1 cellular context compared by ENCODE assay signal in the genomic region with DNA sequence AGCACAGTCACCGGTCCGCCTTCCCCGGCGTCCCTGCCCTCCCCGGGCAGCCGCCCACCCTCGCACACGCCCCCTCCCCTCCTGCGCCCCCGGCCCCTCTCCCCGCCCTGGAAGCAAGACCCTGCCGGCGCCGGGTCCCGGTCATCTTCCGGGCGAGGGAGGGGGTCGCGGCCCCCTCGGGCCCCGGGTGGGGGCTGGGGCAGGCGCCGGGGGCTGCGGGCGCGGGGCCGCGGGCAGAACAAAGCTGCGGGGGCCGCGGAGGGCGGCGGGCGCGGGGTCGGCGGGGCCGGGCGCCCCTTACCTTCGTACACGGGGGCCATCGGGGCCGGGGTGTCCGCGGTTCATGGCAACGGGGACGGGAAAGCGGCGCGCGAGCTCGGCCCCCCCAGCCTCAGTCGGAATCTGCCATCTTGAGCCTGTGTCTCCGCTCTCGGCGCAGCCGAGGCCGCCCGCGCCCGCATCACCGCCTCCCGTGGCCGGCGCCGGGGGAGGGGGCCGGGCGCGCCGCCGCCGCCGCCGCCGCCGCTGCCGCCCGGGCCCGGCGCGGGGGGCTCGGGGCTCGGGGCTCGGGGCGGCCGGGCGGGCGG.
A peak's percentile ranks its signal among the peaks of the same experiment; 100 is the strongest.
TF ChIP-seq lines count a peak whose summit lies in the region.

No MANE protein-coding gene starts in this region.

TF ChIP-seq in HepG2, 621 proteins besides CTCF, POLR2A, EP300 and RAD21 (continues in another document):
- TF ChIP-seq SP5 (CRISPR knock-in tag; IDR thresholded peaks at IDR 0.05; ENCODE audit: borderline replicate concordance, low read depth): no peak
- TF ChIP-seq ZNF883 (CRISPR knock-in tag; IDR thresholded peaks at IDR 0.05; ENCODE audit: not compliant biosample characterization): no peak
- no peak for TF ChIP-seq CENPT (CRISPR knock-in tag; IDR thresholded peaks at IDR 0.05; ENCODE audit: low read depth)
- no peak for TF ChIP-seq ZNF546 (CRISPR knock-in tag; conservative IDR thresholded peaks at IDR 0.05)
- TF ChIP-seq DNMT1 (CRISPR knock-in tag; IDR thresholded peaks at IDR 0.05): no peak
- TF ChIP-seq ZNF747 (CRISPR knock-in tag; IDR thresholded peaks at IDR 0.05; ENCODE audit: borderline replicate concordance): no peak
- no peak for TF ChIP-seq ZNF160 (CRISPR knock-in tag; IDR thresholded peaks at IDR 0.05)
- TF ChIP-seq, protein P1, sequence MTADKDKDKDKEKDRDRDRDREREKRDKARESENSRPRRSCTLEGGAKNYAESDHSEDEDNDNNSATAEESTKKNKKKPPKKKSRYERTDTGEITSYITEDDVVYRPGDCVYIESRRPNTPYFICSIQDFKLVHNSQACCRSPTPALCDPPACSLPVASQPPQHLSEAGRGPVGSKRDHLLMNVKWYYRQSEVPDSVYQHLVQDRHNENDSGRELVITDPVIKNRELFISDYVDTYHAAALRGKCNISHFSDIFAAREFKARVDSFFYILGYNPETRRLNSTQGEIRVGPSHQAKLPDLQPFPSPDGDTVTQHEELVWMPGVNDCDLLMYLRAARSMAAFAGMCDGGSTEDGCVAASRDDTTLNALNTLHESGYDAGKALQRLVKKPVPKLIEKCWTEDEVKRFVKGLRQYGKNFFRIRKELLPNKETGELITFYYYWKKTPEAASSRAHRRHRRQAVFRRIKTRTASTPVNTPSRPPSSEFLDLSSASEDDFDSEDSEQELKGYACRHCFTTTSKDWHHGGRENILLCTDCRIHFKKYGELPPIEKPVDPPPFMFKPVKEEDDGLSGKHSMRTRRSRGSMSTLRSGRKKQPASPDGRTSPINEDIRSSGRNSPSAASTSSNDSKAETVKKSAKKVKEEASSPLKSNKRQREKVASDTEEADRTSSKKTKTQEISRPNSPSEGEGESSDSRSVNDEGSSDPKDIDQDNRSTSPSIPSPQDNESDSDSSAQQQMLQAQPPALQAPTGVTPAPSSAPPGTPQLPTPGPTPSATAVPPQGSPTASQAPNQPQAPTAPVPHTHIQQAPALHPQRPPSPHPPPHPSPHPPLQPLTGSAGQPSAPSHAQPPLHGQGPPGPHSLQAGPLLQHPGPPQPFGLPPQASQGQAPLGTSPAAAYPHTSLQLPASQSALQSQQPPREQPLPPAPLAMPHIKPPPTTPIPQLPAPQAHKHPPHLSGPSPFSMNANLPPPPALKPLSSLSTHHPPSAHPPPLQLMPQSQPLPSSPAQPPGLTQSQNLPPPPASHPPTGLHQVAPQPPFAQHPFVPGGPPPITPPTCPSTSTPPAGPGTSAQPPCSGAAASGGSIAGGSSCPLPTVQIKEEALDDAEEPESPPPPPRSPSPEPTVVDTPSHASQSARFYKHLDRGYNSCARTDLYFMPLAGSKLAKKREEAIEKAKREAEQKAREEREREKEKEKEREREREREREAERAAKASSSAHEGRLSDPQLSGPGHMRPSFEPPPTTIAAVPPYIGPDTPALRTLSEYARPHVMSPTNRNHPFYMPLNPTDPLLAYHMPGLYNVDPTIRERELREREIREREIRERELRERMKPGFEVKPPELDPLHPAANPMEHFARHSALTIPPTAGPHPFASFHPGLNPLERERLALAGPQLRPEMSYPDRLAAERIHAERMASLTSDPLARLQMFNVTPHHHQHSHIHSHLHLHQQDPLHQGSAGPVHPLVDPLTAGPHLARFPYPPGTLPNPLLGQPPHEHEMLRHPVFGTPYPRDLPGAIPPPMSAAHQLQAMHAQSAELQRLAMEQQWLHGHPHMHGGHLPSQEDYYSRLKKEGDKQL (CRISPR knock-in tag; IDR thresholded peaks at IDR 0.05; ENCODE audit: low read depth): no peak
- TF ChIP-seq YY1 (IDR thresholded peaks at IDR 0.05; ENCODE audit: insufficient read depth, insufficient replicate concordance, low read depth, low read length): peak; percentile 82
- TF ChIP-seq, protein P2, sequence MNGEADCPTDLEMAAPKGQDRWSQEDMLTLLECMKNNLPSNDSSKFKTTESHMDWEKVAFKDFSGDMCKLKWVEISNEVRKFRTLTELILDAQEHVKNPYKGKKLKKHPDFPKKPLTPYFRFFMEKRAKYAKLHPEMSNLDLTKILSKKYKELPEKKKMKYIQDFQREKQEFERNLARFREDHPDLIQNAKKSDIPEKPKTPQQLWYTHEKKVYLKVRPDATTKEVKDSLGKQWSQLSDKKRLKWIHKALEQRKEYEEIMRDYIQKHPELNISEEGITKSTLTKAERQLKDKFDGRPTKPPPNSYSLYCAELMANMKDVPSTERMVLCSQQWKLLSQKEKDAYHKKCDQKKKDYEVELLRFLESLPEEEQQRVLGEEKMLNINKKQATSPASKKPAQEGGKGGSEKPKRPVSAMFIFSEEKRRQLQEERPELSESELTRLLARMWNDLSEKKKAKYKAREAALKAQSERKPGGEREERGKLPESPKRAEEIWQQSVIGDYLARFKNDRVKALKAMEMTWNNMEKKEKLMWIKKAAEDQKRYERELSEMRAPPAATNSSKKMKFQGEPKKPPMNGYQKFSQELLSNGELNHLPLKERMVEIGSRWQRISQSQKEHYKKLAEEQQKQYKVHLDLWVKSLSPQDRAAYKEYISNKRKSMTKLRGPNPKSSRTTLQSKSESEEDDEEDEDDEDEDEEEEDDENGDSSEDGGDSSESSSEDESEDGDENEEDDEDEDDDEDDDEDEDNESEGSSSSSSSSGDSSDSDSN (CRISPR knock-in tag; IDR thresholded peaks at IDR 0.05): peak; percentile 4; the same call in 1 of the 2 replicates
- peak; percentile 7; the same call in 1 of the 2 replicates for TF ChIP-seq SIN3A (IDR thresholded peaks at IDR 0.05; ENCODE audit: borderline replicate concordance, low read depth, low read length)
- no peak for TF ChIP-seq ZNF337 (CRISPR knock-in tag; IDR thresholded peaks at IDR 0.05; ENCODE audit: borderline replicate concordance, low read depth)
- no peak for TF ChIP-seq ISL2 (CRISPR knock-in tag; IDR thresholded peaks at IDR 0.05)
- TF ChIP-seq, protein P3, sequence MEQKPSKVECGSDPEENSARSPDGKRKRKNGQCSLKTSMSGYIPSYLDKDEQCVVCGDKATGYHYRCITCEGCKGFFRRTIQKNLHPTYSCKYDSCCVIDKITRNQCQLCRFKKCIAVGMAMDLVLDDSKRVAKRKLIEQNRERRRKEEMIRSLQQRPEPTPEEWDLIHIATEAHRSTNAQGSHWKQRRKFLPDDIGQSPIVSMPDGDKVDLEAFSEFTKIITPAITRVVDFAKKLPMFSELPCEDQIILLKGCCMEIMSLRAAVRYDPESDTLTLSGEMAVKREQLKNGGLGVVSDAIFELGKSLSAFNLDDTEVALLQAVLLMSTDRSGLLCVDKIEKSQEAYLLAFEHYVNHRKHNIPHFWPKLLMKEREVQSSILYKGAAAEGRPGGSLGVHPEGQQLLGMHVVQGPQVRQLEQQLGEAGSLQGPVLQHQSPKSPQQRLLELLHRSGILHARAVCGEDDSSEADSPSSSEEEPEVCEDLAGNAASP (CRISPR knock-in tag; IDR thresholded peaks at IDR 0.05; ENCODE audit: borderline replicate concordance): no peak
- TF ChIP-seq, protein P4, sequence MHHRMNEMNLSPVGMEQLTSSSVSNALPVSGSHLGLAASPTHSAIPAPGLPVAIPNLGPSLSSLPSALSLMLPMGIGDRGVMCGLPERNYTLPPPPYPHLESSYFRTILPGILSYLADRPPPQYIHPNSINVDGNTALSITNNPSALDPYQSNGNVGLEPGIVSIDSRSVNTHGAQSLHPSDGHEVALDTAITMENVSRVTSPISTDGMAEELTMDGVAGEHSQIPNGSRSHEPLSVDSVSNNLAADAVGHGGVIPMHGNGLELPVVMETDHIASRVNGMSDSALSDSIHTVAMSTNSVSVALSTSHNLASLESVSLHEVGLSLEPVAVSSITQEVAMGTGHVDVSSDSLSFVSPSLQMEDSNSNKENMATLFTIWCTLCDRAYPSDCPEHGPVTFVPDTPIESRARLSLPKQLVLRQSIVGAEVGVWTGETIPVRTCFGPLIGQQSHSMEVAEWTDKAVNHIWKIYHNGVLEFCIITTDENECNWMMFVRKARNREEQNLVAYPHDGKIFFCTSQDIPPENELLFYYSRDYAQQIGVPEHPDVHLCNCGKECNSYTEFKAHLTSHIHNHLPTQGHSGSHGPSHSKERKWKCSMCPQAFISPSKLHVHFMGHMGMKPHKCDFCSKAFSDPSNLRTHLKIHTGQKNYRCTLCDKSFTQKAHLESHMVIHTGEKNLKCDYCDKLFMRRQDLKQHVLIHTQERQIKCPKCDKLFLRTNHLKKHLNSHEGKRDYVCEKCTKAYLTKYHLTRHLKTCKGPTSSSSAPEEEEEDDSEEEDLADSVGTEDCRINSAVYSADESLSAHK (CRISPR knock-in tag; IDR thresholded peaks at IDR 0.05; ENCODE audit: borderline replicate concordance): no peak
- TF ChIP-seq, protein P5, sequence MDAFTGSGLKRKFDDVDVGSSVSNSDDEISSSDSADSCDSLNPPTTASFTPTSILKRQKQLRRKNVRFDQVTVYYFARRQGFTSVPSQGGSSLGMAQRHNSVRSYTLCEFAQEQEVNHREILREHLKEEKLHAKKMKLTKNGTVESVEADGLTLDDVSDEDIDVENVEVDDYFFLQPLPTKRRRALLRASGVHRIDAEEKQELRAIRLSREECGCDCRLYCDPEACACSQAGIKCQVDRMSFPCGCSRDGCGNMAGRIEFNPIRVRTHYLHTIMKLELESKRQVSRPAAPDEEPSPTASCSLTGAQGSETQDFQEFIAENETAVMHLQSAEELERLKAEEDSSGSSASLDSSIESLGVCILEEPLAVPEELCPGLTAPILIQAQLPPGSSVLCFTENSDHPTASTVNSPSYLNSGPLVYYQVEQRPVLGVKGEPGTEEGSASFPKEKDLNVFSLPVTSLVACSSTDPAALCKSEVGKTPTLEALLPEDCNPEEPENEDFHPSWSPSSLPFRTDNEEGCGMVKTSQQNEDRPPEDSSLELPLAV (CRISPR knock-in tag; conservative IDR thresholded peaks at IDR 0.05; ENCODE audit: low read depth): no peak
- TF ChIP-seq, protein P6, sequence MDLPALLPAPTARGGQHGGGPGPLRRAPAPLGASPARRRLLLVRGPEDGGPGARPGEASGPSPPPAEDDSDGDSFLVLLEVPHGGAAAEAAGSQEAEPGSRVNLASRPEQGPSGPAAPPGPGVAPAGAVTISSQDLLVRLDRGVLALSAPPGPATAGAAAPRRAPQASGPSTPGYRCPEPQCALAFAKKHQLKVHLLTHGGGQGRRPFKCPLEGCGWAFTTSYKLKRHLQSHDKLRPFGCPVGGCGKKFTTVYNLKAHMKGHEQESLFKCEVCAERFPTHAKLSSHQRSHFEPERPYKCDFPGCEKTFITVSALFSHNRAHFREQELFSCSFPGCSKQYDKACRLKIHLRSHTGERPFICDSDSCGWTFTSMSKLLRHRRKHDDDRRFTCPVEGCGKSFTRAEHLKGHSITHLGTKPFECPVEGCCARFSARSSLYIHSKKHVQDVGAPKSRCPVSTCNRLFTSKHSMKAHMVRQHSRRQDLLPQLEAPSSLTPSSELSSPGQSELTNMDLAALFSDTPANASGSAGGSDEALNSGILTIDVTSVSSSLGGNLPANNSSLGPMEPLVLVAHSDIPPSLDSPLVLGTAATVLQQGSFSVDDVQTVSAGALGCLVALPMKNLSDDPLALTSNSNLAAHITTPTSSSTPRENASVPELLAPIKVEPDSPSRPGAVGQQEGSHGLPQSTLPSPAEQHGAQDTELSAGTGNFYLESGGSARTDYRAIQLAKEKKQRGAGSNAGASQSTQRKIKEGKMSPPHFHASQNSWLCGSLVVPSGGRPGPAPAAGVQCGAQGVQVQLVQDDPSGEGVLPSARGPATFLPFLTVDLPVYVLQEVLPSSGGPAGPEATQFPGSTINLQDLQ (CRISPR knock-in tag; IDR thresholded peaks at IDR 0.05): no peak
- TF ChIP-seq SIN3B (IDR thresholded peaks at IDR 0.05; ENCODE audit: low read length): no peak
- TF ChIP-seq HMG20A (CRISPR knock-in tag; IDR thresholded peaks at IDR 0.05; ENCODE audit: borderline replicate concordance): no peak
- TF ChIP-seq TMF1 (CRISPR knock-in tag; IDR thresholded peaks at IDR 0.05; ENCODE audit: low read depth): peak; percentile 15; the same call in 1 of the 2 replicates
- no peak for TF ChIP-seq HDAC6 (IDR thresholded peaks at IDR 0.05; ENCODE audit: low read depth, low read length)
- no peak for TF ChIP-seq ZNF530 (CRISPR knock-in tag; IDR thresholded peaks at IDR 0.05; ENCODE audit: low read depth)
- no peak for TF ChIP-seq ZNF768 (CRISPR knock-in tag; IDR thresholded peaks at IDR 0.05)
- TF ChIP-seq, protein P7, sequence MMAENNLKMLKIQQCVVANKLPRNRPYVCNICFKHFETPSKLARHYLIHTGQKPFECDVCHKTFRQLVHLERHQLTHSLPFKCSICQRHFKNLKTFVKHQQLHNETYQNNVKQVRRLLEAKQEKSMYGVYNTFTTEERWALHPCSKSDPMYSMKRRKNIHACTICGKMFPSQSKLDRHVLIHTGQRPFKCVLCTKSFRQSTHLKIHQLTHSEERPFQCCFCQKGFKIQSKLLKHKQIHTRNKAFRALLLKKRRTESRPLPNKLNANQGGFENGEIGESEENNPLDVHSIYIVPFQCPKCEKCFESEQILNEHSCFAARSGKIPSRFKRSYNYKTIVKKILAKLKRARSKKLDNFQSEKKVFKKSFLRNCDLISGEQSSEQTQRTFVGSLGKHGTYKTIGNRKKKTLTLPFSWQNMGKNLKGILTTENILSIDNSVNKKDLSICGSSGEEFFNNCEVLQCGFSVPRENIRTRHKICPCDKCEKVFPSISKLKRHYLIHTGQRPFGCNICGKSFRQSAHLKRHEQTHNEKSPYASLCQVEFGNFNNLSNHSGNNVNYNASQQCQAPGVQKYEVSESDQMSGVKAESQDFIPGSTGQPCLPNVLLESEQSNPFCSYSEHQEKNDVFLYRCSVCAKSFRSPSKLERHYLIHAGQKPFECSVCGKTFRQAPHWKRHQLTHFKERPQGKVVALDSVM (CRISPR knock-in tag; IDR thresholded peaks at IDR 0.05): no peak
- no peak for TF ChIP-seq PCBP2 (optimal IDR thresholded peaks at IDR 0.05; ENCODE audit: low read depth, low read length, poor library complexity, severe bottlenecking)
- peak; percentile 79 for TF ChIP-seq HNRNPLL (IDR thresholded peaks at IDR 0.05; ENCODE audit: low read depth, low read length, poor library complexity, severe bottlenecking)
- TF ChIP-seq, protein P8, sequence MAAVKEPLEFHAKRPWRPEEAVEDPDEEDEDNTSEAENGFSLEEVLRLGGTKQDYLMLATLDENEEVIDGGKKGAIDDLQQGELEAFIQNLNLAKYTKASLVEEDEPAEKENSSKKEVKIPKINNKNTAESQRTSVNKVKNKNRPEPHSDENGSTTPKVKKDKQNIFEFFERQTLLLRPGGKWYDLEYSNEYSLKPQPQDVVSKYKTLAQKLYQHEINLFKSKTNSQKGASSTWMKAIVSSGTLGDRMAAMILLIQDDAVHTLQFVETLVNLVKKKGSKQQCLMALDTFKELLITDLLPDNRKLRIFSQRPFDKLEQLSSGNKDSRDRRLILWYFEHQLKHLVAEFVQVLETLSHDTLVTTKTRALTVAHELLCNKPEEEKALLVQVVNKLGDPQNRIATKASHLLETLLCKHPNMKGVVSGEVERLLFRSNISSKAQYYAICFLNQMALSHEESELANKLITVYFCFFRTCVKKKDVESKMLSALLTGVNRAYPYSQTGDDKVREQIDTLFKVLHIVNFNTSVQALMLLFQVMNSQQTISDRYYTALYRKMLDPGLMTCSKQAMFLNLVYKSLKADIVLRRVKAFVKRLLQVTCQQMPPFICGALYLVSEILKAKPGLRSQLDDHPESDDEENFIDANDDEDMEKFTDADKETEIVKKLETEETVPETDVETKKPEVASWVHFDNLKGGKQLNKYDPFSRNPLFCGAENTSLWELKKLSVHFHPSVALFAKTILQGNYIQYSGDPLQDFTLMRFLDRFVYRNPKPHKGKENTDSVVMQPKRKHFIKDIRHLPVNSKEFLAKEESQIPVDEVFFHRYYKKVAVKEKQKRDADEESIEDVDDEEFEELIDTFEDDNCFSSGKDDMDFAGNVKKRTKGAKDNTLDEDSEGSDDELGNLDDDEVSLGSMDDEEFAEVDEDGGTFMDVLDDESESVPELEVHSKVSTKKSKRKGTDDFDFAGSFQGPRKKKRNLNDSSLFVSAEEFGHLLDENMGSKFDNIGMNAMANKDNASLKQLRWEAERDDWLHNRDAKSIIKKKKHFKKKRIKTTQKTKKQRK (IDR thresholded peaks at IDR 0.05; ENCODE audit: low read length): no peak
- no peak for TF ChIP-seq RXRA (CRISPR knock-in tag; IDR thresholded peaks at IDR 0.05)
- TF ChIP-seq RBFOX2 (IDR thresholded peaks at IDR 0.05; ENCODE audit: low read depth, low read length): 0 out of 2 replicates have a peak, but pooled peaks have one; percentile 27
- TF ChIP-seq ZFP1 (CRISPR knock-in tag; IDR thresholded peaks at IDR 0.05): no peak
- no peak for TF ChIP-seq WIZ (CRISPR knock-in tag; IDR thresholded peaks at IDR 0.05)
- no peak for TF ChIP-seq CCDC6 (CRISPR knock-in tag; IDR thresholded peaks at IDR 0.05)
- no peak for TF ChIP-seq FOXK1 (CRISPR knock-in tag; IDR thresholded peaks at IDR 0.05; ENCODE audit: borderline replicate concordance, low read depth)
